Comparison of ENCODE assay signal across 1 cellular context in the genomic region with DNA sequence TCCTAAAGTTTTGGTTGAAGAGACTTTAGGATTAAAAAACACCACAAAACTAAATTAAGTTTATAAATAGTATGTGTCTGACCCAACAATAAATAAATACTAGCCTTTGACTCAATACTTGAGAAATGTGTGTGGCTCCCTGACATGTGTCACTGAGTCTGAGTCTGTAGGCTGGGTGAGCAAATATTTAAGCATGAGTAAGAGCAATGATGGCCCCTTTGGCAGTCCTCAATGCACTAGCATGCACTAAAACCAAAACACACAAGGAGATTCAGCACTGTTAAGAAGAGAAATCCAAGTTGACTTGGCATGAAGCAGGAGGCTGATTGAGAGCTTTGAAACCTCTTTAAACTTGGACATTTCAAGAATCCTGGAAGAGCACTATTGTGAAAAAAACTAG.
A peak's percentile ranks its signal among the peaks of the same experiment; 100 is the strongest.
TF ChIP-seq lines count a peak whose summit lies in the region.

No MANE protein-coding gene starts in this region.

TF ChIP-seq in IMR-90, 13 proteins besides CTCF, POLR2A, EP300 and RAD21 (continued from another document):
- TF ChIP-seq CHD1 (IDR thresholded peaks at IDR 0.05; ENCODE audit: low read depth, low read length) (0 out of 2 replicates have a peak, but pooled peaks have one; percentile 37), SMC3 (IDR thresholded peaks at IDR 0.05; ENCODE audit: low read depth, low read length) (no peak), MXI1 (IDR thresholded peaks at IDR 0.05; ENCODE audit: borderline replicate concordance, low read depth, low read length) (0 out of 2 replicates have a peak, but pooled peaks have one; percentile 15), MAFK (IDR thresholded peaks at IDR 0.05; ENCODE audit: low read depth, low read length) (peak; percentile 42; the same call in 1 of the 2 replicates), RFX5 (IDR thresholded peaks at IDR 0.05; ENCODE audit: low read depth, low read length) (no peak)
TF ChIP-seq in IMR-90: peak in this region for 6.
